ENCODE assay signal across 20 cellular contexts in the genomic region with DNA sequence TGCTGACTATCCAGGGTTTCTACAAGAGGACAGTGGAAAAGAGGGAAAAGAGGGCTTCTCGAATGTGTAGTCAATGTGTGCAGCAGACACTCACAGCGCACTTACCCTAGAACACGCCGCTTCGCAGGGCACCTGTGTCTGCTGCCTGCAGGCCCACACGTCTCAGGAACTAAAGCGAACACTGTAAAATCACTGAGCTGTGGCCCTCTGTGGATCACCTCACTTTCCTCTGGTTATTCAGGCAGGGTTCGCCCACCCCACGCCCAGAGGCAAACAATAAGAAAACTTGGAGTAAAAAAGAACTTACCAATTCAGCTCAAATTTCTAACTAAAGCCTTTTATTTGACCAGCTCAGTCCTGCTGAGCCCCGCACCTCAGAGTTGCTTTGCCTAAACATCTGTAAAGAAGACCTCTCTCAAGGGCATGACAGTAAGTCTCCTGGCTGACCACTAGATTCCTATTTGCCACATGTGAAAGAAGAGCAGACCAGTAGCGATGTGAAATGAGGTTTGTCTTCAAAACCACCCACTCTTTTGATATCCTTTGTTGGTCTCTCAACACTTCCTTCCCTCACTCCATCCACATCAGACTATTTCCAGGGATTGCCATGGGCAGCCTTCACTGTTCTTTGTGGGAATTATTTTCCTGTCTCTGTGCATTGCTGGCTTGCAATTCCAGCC. TPM values are rescaled to one million over a fixed set of nuclear protein-coding genes. Genes with fewer than 3 reads are reported as not detected.
A peak's percentile ranks its signal among the peaks of the same experiment; 100 is the strongest.
DNase-seq lines count a peak whose midpoint lies in the region; ATAC-seq and TF ChIP-seq lines count a peak whose summit lies in the region.
"Had no signal": no experiment of that assay in that cellular context is flagged by ENCODE, and none has a peak within 500 bp of the region (broad histone marks: within the 10 kb centered on the region; RNA-seq: fewer than 3 reads in every experiment).

No MANE protein-coding gene starts in this region.

- no peak for DNase-seq in CD8-positive, alpha-beta T cell
- DNase-seq in RWPE1 (ENCODE audit: low spot score): no peak
- DNase-seq in epithelial cell of prostate (ENCODE audit: low read depth, low spot score): no peak
- DNase-seq in osteocyte (ENCODE audit: extremely low spot score, unreplicated experiment): no peak
- DNase-seq in uterus: no peak
- DNase-seq in Calu3: no peak
- DNase-seq in foreskin fibroblast: no peak
- no peak for DNase-seq in HT-29 (ENCODE audit: low spot score)
- DNase-seq: activated CD4-positive, alpha-beta T cell treated with anti-CD3 and anti-CD28 coated beads for 1 hour; activated effector memory CD4-positive, alpha-beta T cell treated with Interleukin-2 at 50 U/mL for 16 hours; esophagus squamous epithelium; glutamatergic neuron; left ventricle myocardium superior; NCI-H2171; ovary; sigmoid colon; stimulated activated naive CD4-positive, alpha-beta T cell treated with Interleukin-2 at 50 U/mL for 16 hours had no signal

- H3K9me3 Mint-ChIP-seq in CD8-positive, alpha-beta T cell: no peaks in the 10 kb centered on the region
- H3K9me3 Mint-ChIP-seq in osteocyte (ENCODE audit: unreplicated experiment): no peaks in the 10 kb centered on the region
- H3K9me3 Mint-ChIP-seq in Calu3 (ENCODE audit: low read depth, unreplicated experiment): no peaks in the 10 kb centered on the region
- H3K9me3 Mint-ChIP-seq: central memory CD8-positive, alpha-beta T cell had no signal

- H3K36me3 Mint-ChIP-seq in CD8-positive, alpha-beta T cell: no peaks in the 10 kb centered on the region
- H3K36me3 Mint-ChIP-seq in osteocyte (ENCODE audit: unreplicated experiment) (no peaks in the 10 kb centered on the region), Calu3 (ENCODE audit: insufficient read depth, unreplicated experiment) (no peaks in the 10 kb centered on the region)

- BruUV-seq in Calu3 (replicated peaks; lab: Mats Ljungman, UMichigan): no TSS peak

- POLR2A ChIA-PET in CD8-positive, alpha-beta T cell (lab: Charles Lee): interaction anchor here (2.3 kb wide), 1 partner anchor 17 kb away, joined by 7 read pairs; no protein-coding TSS in a partner anchor
- POLR2A ChIA-PET in RWPE1 (lab: Yijun Ruan, JAX; ENCODE audit: low non-redundant PET): no interaction called here

- TF ChIP-seq POLR2A in uterus (IDR thresholded peaks at IDR 0.05): no peak

- H3K9me3 ChIP-seq in CD8-positive, alpha-beta T cell (ENCODE audit: low read length): no peaks in the 10 kb centered on the region
- no peaks in the 10 kb centered on the region for H3K9me3 ChIP-seq in uterus
- H3K9me3 ChIP-seq: esophagus squamous epithelium, HAP-1, ovary, sigmoid colon, tibial nerve had no signal

- H3K27me3 Mint-ChIP-seq in CD8-positive, alpha-beta T cell (ENCODE audit: low read depth): no peaks in the 10 kb centered on the region
- no peaks in the 10 kb centered on the region for H3K27me3 Mint-ChIP-seq in osteocyte (ENCODE audit: unreplicated experiment)
- no peaks in the 10 kb centered on the region for H3K27me3 Mint-ChIP-seq in Calu3 (ENCODE audit: unreplicated experiment)
- H3K27me3 Mint-ChIP-seq: central memory CD8-positive, alpha-beta T cell had no signal

- H3K4me3 ChIP-seq in CD8-positive, alpha-beta T cell (ENCODE audit: low read depth, low read length): no peak overlapping the region
- H3K4me3 ChIP-seq in uterus (no peak overlapping the region), foreskin fibroblast (ENCODE audit: low read depth in 1 of 2, low read length in 2 of 2) (no peak overlapping the region)
- H3K4me3 ChIP-seq: esophagus squamous epithelium, HAP-1, ovary, sigmoid colon, tibial nerve had no signal

- H3K4me1 Mint-ChIP-seq in CD8-positive, alpha-beta T cell (ENCODE audit: low read depth): peaks cover 92% of the 10 kb centered on the region
- H3K4me1 Mint-ChIP-seq in osteocyte (ENCODE audit: unreplicated experiment) (peaks cover 41% of the 10 kb centered on the region), Calu3 (ENCODE audit: low read depth, unreplicated experiment) (peaks cover 18% of the 10 kb centered on the region)

- no peak for ATAC-seq in CD8-positive, alpha-beta T cell
- ATAC-seq: left ventricle myocardium superior had no signal

- no peaks in the 10 kb centered on the region for H3K36me3 ChIP-seq in CD8-positive, alpha-beta T cell (ENCODE audit: insufficient read depth, low read length)
- H3K36me3 ChIP-seq in uterus: no peaks in the 10 kb centered on the region
- H3K36me3 ChIP-seq: HAP-1, ovary, sigmoid colon, tibial nerve had no signal

- H3K27me3 ChIP-seq in CD8-positive, alpha-beta T cell (ENCODE audit: insufficient read depth, low read length): no peaks in the 10 kb centered on the region
- H3K27me3 ChIP-seq in uterus: no peaks in the 10 kb centered on the region
- H3K27me3 ChIP-seq: esophagus squamous epithelium, ovary, sigmoid colon, tibial nerve had no signal

- intact Hi-C loops in CD8-positive, alpha-beta T cell (cut with DNase I, micrococcal nuclease): loop anchor here in 1 of 2 experiments (5.0 kb wide), 3 partner anchors 35 to 90 kb away; no protein-coding TSS in a partner anchor
- intact Hi-C loops in uterus (cut with DNase I; ENCODE audit: low total_unique reads) (no loop called here), Calu3 (cut with micrococcal nuclease; ENCODE audit: unreplicated experiment) (no loop called here)

- no peak for TF ChIP-seq CTCF in CD8-positive, alpha-beta T cell (IDR thresholded peaks at IDR 0.05)
- TF ChIP-seq CTCF in RWPE1 (conservative IDR thresholded peaks at IDR 0.05; ENCODE audit: low read depth) (no peak), osteocyte (IDR thresholded peaks at IDR 0.05) (no peak), uterus (IDR thresholded peaks at IDR 0.05) (no peak), Calu3 (IDR thresholded peaks at IDR 0.05; ENCODE audit: unreplicated experiment) (no peak), foreskin fibroblast (IDR thresholded peaks at IDR 0.05; ENCODE audit: low read depth, low read length) (no peak)

- peaks cover 74% of the 10 kb centered on the region for H3K4me1 ChIP-seq in CD8-positive, alpha-beta T cell (ENCODE audit: insufficient read depth, low read length)
- peaks cover 0 to 6% of the 10 kb centered on the region in 2 donors for H3K4me1 ChIP-seq in uterus
- H3K4me1 ChIP-seq: HAP-1 had no signal

- CTCF ChIA-PET in CD8-positive, alpha-beta T cell (lab: Charles Lee): no interaction called here
- CTCF ChIA-PET in RWPE1 (lab: Yijun Ruan, JAX) (no interaction called here), Calu3 (lab: Charles Lee) (no interaction called here)

- peak overlapping the region; percentile 20 for H3K4me3 Mint-ChIP-seq in CD8-positive, alpha-beta T cell
- H3K4me3 Mint-ChIP-seq in osteocyte (ENCODE audit: unreplicated experiment) (no peak overlapping the region), Calu3 (ENCODE audit: low read depth, unreplicated experiment) (no peak overlapping the region)
- H3K4me3 Mint-ChIP-seq: central memory CD8-positive, alpha-beta T cell had no signal

- H3K27ac Mint-ChIP-seq in CD8-positive, alpha-beta T cell: peak overlapping the region; percentile 84
- peak overlapping the region; percentile 24 for H3K27ac Mint-ChIP-seq in osteocyte (ENCODE audit: unreplicated experiment)
- H3K27ac Mint-ChIP-seq in Calu3 (ENCODE audit: unreplicated experiment): no peak overlapping the region

- no peak overlapping the region for H3K27ac ChIP-seq in CD8-positive, alpha-beta T cell (ENCODE audit: low read depth, low read length)
- H3K27ac ChIP-seq in RWPE1: peak overlapping the region; percentile 80
- peak overlapping the region; percentile 66 for H3K27ac ChIP-seq in epithelial cell of prostate
- no peak overlapping the region for H3K27ac ChIP-seq in uterus
- H3K27ac ChIP-seq: ovary, sigmoid colon had no signal

RNA-seq across cellular contexts. Expression of a gene that starts 19.3 kb away (rescaled TPM):
- total RNA-seq in CD8-positive, alpha-beta T cell: 10 to 100 TPM; 66.3 to 75.5 TPM
- total RNA-seq in osteocyte (23.9 and 24.1 TPM in 2 replicates), uterus (100 to 1,000 TPM in 3 of 4 donors, 10 to 100 TPM in 1; 79.1 to 197 (median 107) TPM), Calu3 (2022) (21.1 and 26.2 TPM in 2 replicates)
- total RNA-seq in HT-29 (2014; rRNA removed; shearing (Covaris generic)): 44.2 and 51.0 TPM in 2 replicates

Comparison
In these comparisons a context has a peak if more than half of its experiments do, and no peak if none do; other contexts are left out.
1. H3K27ac ChIP-seq: peak in RWPE1 (single experiment) and epithelial cell of prostate (single experiment); none in CD8-positive, alpha-beta T cell (single experiment) and uterus (0 of 2).